1 cellular context compared by ENCODE assay signal in genomic region chr17:50905460-50905803, GRCh38.
TF ChIP-seq lines count a peak whose summit lies in the region.

No MANE protein-coding gene starts in this region.

TF ChIP-seq in HepG2, 621 proteins besides CTCF, POLR2A, EP300 and RAD21 (continued from another document and continues in another):
- TF ChIP-seq, protein P1, sequence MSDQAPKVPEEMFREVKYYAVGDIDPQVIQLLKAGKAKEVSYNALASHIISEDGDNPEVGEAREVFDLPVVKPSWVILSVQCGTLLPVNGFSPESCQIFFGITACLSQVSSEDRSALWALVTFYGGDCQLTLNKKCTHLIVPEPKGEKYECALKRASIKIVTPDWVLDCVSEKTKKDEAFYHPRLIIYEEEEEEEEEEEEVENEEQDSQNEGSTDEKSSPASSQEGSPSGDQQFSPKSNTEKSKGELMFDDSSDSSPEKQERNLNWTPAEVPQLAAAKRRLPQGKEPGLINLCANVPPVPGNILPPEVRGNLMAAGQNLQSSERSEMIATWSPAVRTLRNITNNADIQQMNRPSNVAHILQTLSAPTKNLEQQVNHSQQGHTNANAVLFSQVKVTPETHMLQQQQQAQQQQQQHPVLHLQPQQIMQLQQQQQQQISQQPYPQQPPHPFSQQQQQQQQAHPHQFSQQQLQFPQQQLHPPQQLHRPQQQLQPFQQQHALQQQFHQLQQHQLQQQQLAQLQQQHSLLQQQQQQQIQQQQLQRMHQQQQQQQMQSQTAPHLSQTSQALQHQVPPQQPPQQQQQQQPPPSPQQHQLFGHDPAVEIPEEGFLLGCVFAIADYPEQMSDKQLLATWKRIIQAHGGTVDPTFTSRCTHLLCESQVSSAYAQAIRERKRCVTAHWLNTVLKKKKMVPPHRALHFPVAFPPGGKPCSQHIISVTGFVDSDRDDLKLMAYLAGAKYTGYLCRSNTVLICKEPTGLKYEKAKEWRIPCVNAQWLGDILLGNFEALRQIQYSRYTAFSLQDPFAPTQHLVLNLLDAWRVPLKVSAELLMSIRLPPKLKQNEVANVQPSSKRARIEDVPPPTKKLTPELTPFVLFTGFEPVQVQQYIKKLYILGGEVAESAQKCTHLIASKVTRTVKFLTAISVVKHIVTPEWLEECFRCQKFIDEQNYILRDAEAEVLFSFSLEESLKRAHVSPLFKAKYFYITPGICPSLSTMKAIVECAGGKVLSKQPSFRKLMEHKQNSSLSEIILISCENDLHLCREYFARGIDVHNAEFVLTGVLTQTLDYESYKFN (CRISPR knock-in tag; conservative IDR thresholded peaks at IDR 0.05), result peak; percentile 90
- TF ChIP-seq RARA (CRISPR knock-in tag; IDR thresholded peaks at IDR 0.05), result peak; percentile 83
- TF ChIP-seq CERS6 (CRISPR knock-in tag; IDR thresholded peaks at IDR 0.05), result no peak
- no peak for TF ChIP-seq HNRNPK (IDR thresholded peaks at IDR 0.05; ENCODE audit: low read depth, low read length, poor library complexity, severe bottlenecking)
- 0 out of 2 replicates have a peak, but pooled peaks have one; percentile 14 for TF ChIP-seq MEF2D (CRISPR knock-in tag; IDR thresholded peaks at IDR 0.05)
- peak; percentile 65; the same call in 1 of the 2 replicates for TF ChIP-seq SPEN (CRISPR knock-in tag; IDR thresholded peaks at IDR 0.05; ENCODE audit: low read depth)
- TF ChIP-seq TAF15 (IDR thresholded peaks at IDR 0.05; ENCODE audit: low read depth, low read length, poor library complexity, severe bottlenecking), result no peak
- no peak for TF ChIP-seq ZNF224 (CRISPR knock-in tag; IDR thresholded peaks at IDR 0.05)
- peak; percentile 52; the same call in 1 of the 2 replicates for TF ChIP-seq HMG20A (CRISPR knock-in tag; IDR thresholded peaks at IDR 0.05; ENCODE audit: borderline replicate concordance)
- TF ChIP-seq ZSCAN12 (CRISPR knock-in tag; IDR thresholded peaks at IDR 0.05), result no peak; the same call in 1 of the 2 replicates
- 0 out of 2 replicates have a peak, but pooled peaks have one; percentile 17 for TF ChIP-seq ZNF501 (CRISPR knock-in tag; IDR thresholded peaks at IDR 0.05)
- no peak for TF ChIP-seq ZSCAN9 (CRISPR knock-in tag; IDR thresholded peaks at IDR 0.05; ENCODE audit: borderline replicate concordance)
- TF ChIP-seq SNAI1 (CRISPR knock-in tag; IDR thresholded peaks at IDR 0.05; ENCODE audit: borderline replicate concordance), result peak; percentile 99
- no peak for TF ChIP-seq ZNF10 (CRISPR knock-in tag; IDR thresholded peaks at IDR 0.05; ENCODE audit: borderline replicate concordance, low read depth)
- TF ChIP-seq TSC22D2 (CRISPR knock-in tag; IDR thresholded peaks at IDR 0.05; ENCODE audit: borderline replicate concordance), result 0 out of 2 replicates have a peak, but pooled peaks have one; percentile 18
- peak; percentile 43; the same call in 1 of the 2 replicates for TF ChIP-seq KDM1A (CRISPR knock-in tag; IDR thresholded peaks at IDR 0.05)
- TF ChIP-seq ZBTB40 (IDR thresholded peaks at IDR 0.05), result no peak
- peak; percentile 17; the same call in 1 of the 2 replicates for TF ChIP-seq ZBTB40 (CRISPR knock-in tag; IDR thresholded peaks at IDR 0.05)
- no peak for TF ChIP-seq ZNF280D (CRISPR knock-in tag; IDR thresholded peaks at IDR 0.05)
- no peak for TF ChIP-seq PHB2 (IDR thresholded peaks at IDR 0.05; ENCODE audit: partially characterized antibody)
- TF ChIP-seq, protein P2, sequence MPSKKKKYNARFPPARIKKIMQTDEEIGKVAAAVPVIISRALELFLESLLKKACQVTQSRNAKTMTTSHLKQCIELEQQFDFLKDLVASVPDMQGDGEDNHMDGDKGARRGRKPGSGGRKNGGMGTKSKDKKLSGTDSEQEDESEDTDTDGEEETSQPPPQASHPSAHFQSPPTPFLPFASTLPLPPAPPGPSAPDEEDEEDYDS (CRISPR knock-in tag; IDR thresholded peaks at IDR 0.05), result peak; percentile 75; the same call in 1 of the 2 replicates
- TF ChIP-seq ZNF17 (CRISPR knock-in tag; IDR thresholded peaks at IDR 0.05), result no peak
- TF ChIP-seq, protein P3, sequence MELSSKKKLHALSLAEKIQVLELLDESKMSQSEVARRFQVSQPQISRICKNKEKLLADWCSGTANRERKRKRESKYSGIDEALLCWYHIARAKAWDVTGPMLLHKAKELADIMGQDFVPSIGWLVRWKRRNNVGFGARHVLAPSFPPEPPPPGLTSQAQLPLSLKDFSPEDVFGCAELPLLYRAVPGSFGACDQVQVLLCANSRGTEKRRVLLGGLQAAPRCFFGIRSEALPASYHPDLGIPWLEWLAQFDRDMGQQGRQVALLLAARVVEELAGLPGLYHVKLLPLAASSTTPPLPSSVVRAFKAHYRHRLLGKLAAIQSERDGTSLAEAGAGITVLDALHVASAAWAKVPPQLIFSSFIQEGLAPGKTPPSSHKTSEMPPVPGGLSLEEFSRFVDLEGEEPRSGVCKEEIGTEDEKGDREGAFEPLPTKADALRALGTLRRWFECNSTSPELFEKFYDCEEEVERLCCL (CRISPR knock-in tag; IDR thresholded peaks at IDR 0.05; ENCODE audit: borderline replicate concordance), result no peak
- peak; percentile 73 for TF ChIP-seq NFYC (CRISPR knock-in tag; IDR thresholded peaks at IDR 0.05)
- no peak for TF ChIP-seq ZMAT5 (CRISPR knock-in tag; IDR thresholded peaks at IDR 0.05; ENCODE audit: borderline replicate concordance, low read depth)
- TF ChIP-seq FOXA3 (CRISPR knock-in tag; IDR thresholded peaks at IDR 0.05), result peak; percentile 72
- peak; percentile 89 for TF ChIP-seq HNF4A (CRISPR knock-in tag; IDR thresholded peaks at IDR 0.05)
- TF ChIP-seq MAFF (IDR thresholded peaks at IDR 0.05; ENCODE audit: low read depth, low read length), result no peak
- peak; percentile 99 for TF ChIP-seq ZBTB7A (CRISPR knock-in tag; IDR thresholded peaks at IDR 0.05)
- no peak for TF ChIP-seq BATF2 (CRISPR knock-in tag; IDR thresholded peaks at IDR 0.05)
- TF ChIP-seq, protein P4, sequence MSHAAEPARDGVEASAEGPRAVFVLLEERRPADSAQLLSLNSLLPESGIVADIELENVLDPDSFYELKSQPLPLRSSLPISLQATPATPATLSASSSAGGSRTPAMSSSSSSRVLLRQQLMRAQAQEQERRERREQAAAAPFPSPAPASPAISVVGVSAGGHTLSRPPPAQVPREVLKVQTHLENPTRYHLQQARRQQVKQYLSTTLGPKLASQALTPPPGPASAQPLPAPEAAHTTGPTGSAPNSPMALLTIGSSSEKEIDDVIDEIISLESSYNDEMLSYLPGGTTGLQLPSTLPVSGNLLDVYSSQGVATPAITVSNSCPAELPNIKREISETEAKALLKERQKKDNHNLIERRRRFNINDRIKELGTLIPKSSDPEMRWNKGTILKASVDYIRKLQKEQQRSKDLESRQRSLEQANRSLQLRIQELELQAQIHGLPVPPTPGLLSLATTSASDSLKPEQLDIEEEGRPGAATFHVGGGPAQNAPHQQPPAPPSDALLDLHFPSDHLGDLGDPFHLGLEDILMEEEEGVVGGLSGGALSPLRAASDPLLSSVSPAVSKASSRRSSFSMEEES (CRISPR knock-in tag; IDR thresholded peaks at IDR 0.05), result peak; percentile 84
- no peak for TF ChIP-seq ZNF841 (CRISPR knock-in tag; IDR thresholded peaks at IDR 0.05; ENCODE audit: borderline replicate concordance)
- no peak for TF ChIP-seq RNF2 (conservative IDR thresholded peaks at IDR 0.05; ENCODE audit: low read depth)
- TF ChIP-seq PBX3 (CRISPR knock-in tag; IDR thresholded peaks at IDR 0.05; ENCODE audit: borderline replicate concordance), result no peak
- TF ChIP-seq HNRNPL (IDR thresholded peaks at IDR 0.05; ENCODE audit: low read depth, low read length), result no peak
- peak; percentile 58; the same call in 1 of the 2 replicates for TF ChIP-seq KMT2A (CRISPR knock-in tag; IDR thresholded peaks at IDR 0.05)
